ENCODE assay signal across 1 cellular context in genomic region chr17:37797206-37797605, GRCh38.
TF ChIP-seq lines count a peak whose summit lies in the region.

No MANE protein-coding gene starts in this region.

TF ChIP-seq in HepG2, 621 proteins besides CTCF, POLR2A, EP300 and RAD21 (continued from another document):
- no peak for TF ChIP-seq AKNA (CRISPR knock-in tag; IDR thresholded peaks at IDR 0.05; ENCODE audit: borderline replicate concordance)
- TF ChIP-seq CEBPZ (IDR thresholded peaks at IDR 0.05; ENCODE audit: low read length): no peak
- no peak for TF ChIP-seq ZFYVE20 (CRISPR knock-in tag; IDR thresholded peaks at IDR 0.05; ENCODE audit: borderline replicate concordance, low read depth)
- TF ChIP-seq ZNF687 (CRISPR knock-in tag; IDR thresholded peaks at IDR 0.05): no peak
- TF ChIP-seq PRPF4 (IDR thresholded peaks at IDR 0.05; ENCODE audit: low read depth, low read length, poor library complexity, severe bottlenecking): no peak
